Comparison of ENCODE assay signal across 17 cellular contexts in genomic region chr6:41090841-41091761, GRCh38. TPM values are rescaled to one million over a fixed set of nuclear protein-coding genes. Genes with fewer than 3 reads are reported as not detected.
DNase-seq lines count a peak whose midpoint lies in the region; ATAC-seq and TF ChIP-seq lines count a peak whose summit lies in the region.
"Had no signal": no experiment of that assay in that cellular context is flagged by ENCODE, and none has a peak within 500 bp of the region (broad histone marks: within the 10 kb centered on the region; RNA-seq: fewer than 3 reads in every experiment).

No MANE protein-coding gene starts in this region.

- no peak overlapping the region for H2BK15ac ChIP-seq in mesenchymal stem cell (ENCODE audit: low read depth, poor library complexity, severe bottlenecking)

- CTCF ChIA-PET in activated CD8-positive, alpha-beta T cell treated with anti-CD3 and anti-CD28 coated beads for 36 hours (lab: Charles Lee) = interaction anchor here (0.8 to 2.8 kb wide), 8 partner anchors 11 to 277 kb away, joined by 3 to 11 read pairs (median 6); no protein-coding TSS in a partner anchor
- CTCF ChIA-PET in activated CD8-positive, alpha-beta T cell treated with anti-CD3 and anti-CD28 coated beads, Interleukin-2, amount 10 ng/mL, durations not matched to agents 7 days and 5 days (lab: Charles Lee) = interaction anchor here (0.7 to 4.8 kb wide), 15 partner anchors 8 to 243 kb away, joined by 3 to 28 read pairs (median 6); partner anchors contain the start of gene NFYA
- CTCF ChIA-PET in A673 (lab: Charles Lee) = no interaction called here

- no peak overlapping the region for H3K14ac ChIP-seq in mesenchymal stem cell (ENCODE audit: low read length in 2 of 2)

- no peak overlapping the region for H2BK5ac ChIP-seq in mesenchymal stem cell (ENCODE audit: low read depth, low read length, poor library complexity, severe bottlenecking)

- intact Hi-C loops in activated CD8-positive, alpha-beta T cell treated with anti-CD3 and anti-CD28 coated beads for 36 hours (cut with micrococcal nuclease) = no loop called here
- intact Hi-C loops in A673 (cut with micrococcal nuclease; ENCODE audit: unreplicated experiment) = no loop called here

- H3K4me3 ChIP-seq in A673 (ENCODE audit: low read depth, low read length, poor library complexity, severe bottlenecking) (no peak overlapping the region), mesenchymal stem cell (ENCODE audit: insufficient read depth in 1 of 2, low read depth in 1 of 2, low read length in 2 of 2) (no peak overlapping the region)
- H3K4me3 ChIP-seq: PC-9 had no signal

- peaks cover 7% of the 10 kb centered on the region for H3K79me1 ChIP-seq in mesenchymal stem cell (replicated peaks; ENCODE audit: low read length, poor library complexity, severe bottlenecking)

- no TSS peak for BruUV-seq in A673 (replicated peaks; lab: Mats Ljungman, UMichigan)

- no peaks in the 10 kb centered on the region for H3K27me3 Mint-ChIP-seq in activated CD8-positive, alpha-beta T cell treated with anti-CD3 and anti-CD28 coated beads for 36 hours
- H3K27me3 Mint-ChIP-seq in activated CD8-positive, alpha-beta T cell treated with anti-CD3 and anti-CD28 coated beads, Interleukin-2, amount 10 ng/mL, durations not matched to agents 7 days and 5 days (ENCODE audit: low read depth) = no peaks in the 10 kb centered on the region

- no peaks in the 10 kb centered on the region for H3K9me3 ChIP-seq in A673 (ENCODE audit: low read depth, low read length, poor library complexity, severe bottlenecking)
- no peaks in the 10 kb centered on the region for H3K9me3 ChIP-seq in mesenchymal stem cell (ENCODE audit: control insufficient read depth, low read length)

- H3K27me3 ChIP-seq in A673 (replicated peaks; ENCODE audit: insufficient read depth, low read depth, low read length, poor library complexity) = no peaks in the 10 kb centered on the region
- no peaks in the 10 kb centered on the region for H3K27me3 ChIP-seq in mesenchymal stem cell (ENCODE audit: control insufficient read depth in 1 of 2, insufficient read depth in 1 of 2, low read length in 2 of 2)

- no peak for ATAC-seq in activated CD8-positive, alpha-beta T cell treated with anti-CD3 and anti-CD28 coated beads for 36 hours
- no peak for ATAC-seq in activated CD8-positive, alpha-beta T cell treated with anti-CD3 and anti-CD28 coated beads, Interleukin-2, amount 10 ng/mL, durations not matched to agents 7 days and 5 days
- ATAC-seq in GM21825 (IDR thresholded peaks at IDR 0.05; ENCODE audit: unreplicated experiment) (no peak), HG03280 (IDR thresholded peaks at IDR 0.05; ENCODE audit: unreplicated experiment) (no peak)

- no peak overlapping the region for H3K4me3 Mint-ChIP-seq in activated CD8-positive, alpha-beta T cell treated with anti-CD3 and anti-CD28 coated beads for 36 hours
- H3K4me3 Mint-ChIP-seq in activated CD8-positive, alpha-beta T cell treated with anti-CD3 and anti-CD28 coated beads, Interleukin-2, amount 10 ng/mL, durations not matched to agents 7 days and 5 days = no peak overlapping the region

- no peak overlapping the region for H4K8ac ChIP-seq in mesenchymal stem cell (ENCODE audit: low read length)

- H3K27ac Mint-ChIP-seq in activated CD8-positive, alpha-beta T cell treated with anti-CD3 and anti-CD28 coated beads for 36 hours = peak overlapping the region; percentile 13
- no peak overlapping the region for H3K27ac Mint-ChIP-seq in activated CD8-positive, alpha-beta T cell treated with anti-CD3 and anti-CD28 coated beads, Interleukin-2, amount 10 ng/mL, durations not matched to agents 7 days and 5 days

- H2AFZ ChIP-seq in mesenchymal stem cell (ENCODE audit: low read depth, low read length) = no peak overlapping the region
- H2AFZ ChIP-seq: PC-9 had no signal

- H3K36me3 ChIP-seq in A673 (ENCODE audit: insufficient read depth, low read length, poor library complexity, severe bottlenecking) (peaks cover 84% of the 10 kb centered on the region), mesenchymal stem cell (ENCODE audit: control insufficient read depth in 1 of 2, insufficient read depth in 2 of 2, low read depth in 1 of 2, low read length in 2 of 2) (peaks cover 19 to 89% of the 10 kb centered on the region in 2 experiments)

- H2BK120ac ChIP-seq in mesenchymal stem cell (ENCODE audit: low read depth, low read length) = no peak overlapping the region

- 67% methylated on average over 1 of the region's 1 CpG for WGBS in mesenchymal stem cell

- POLR2A ChIA-PET in activated CD8-positive, alpha-beta T cell treated with anti-CD3 and anti-CD28 coated beads for 36 hours (lab: Charles Lee) = interaction anchor here (0.8 to 1.2 kb wide), 3 partner anchors 52 to 228 kb away, joined by 3 to 4 read pairs (median 3); no protein-coding TSS in a partner anchor
- POLR2A ChIA-PET in activated CD8-positive, alpha-beta T cell treated with anti-CD3 and anti-CD28 coated beads, Interleukin-2, amount 10 ng/mL, durations not matched to agents 7 days and 5 days (lab: Charles Lee) = no interaction called here
- POLR2A ChIA-PET in A673 (lab: Charles Lee; ENCODE audit: low non-redundant PET) = no interaction called here

- H3K36me3 Mint-ChIP-seq in activated CD8-positive, alpha-beta T cell treated with anti-CD3 and anti-CD28 coated beads for 36 hours (ENCODE audit: low read depth) = peaks cover 51% of the 10 kb centered on the region
- H3K36me3 Mint-ChIP-seq in activated CD8-positive, alpha-beta T cell treated with anti-CD3 and anti-CD28 coated beads, Interleukin-2, amount 10 ng/mL, durations not matched to agents 7 days and 5 days (ENCODE audit: low read depth) = peaks cover 55% of the 10 kb centered on the region

- no peak overlapping the region for H4K91ac ChIP-seq in mesenchymal stem cell (ENCODE audit: low read length)

- no peak overlapping the region for H2BK12ac ChIP-seq in mesenchymal stem cell (ENCODE audit: low read length in 2 of 2)

- no peaks in the 10 kb centered on the region for H3K4me1 ChIP-seq in A673 (ENCODE audit: insufficient read depth, low read length, poor library complexity, severe bottlenecking)
- H3K4me1 ChIP-seq in mesenchymal stem cell (ENCODE audit: control insufficient read depth, insufficient read depth, low read depth, low read length) = peaks cover 4% of the 10 kb centered on the region

- H3K4me1 Mint-ChIP-seq in activated CD8-positive, alpha-beta T cell treated with anti-CD3 and anti-CD28 coated beads for 36 hours (ENCODE audit: low read depth) = no peaks in the 10 kb centered on the region
- H3K4me1 Mint-ChIP-seq in activated CD8-positive, alpha-beta T cell treated with anti-CD3 and anti-CD28 coated beads, Interleukin-2, amount 10 ng/mL, durations not matched to agents 7 days and 5 days (ENCODE audit: low read depth) = peaks cover 2% of the 10 kb centered on the region

- no peak overlapping the region for H3K18ac ChIP-seq in mesenchymal stem cell (ENCODE audit: low read depth in 1 of 2, low read length in 2 of 2)

- TF ChIP-seq CTCF in activated CD8-positive, alpha-beta T cell treated with anti-CD3 and anti-CD28 coated beads for 36 hours (IDR thresholded peaks at IDR 0.05) = no peak
- TF ChIP-seq CTCF in A673 (conservative IDR thresholded peaks at IDR 0.05; ENCODE audit: low read depth, low read length) (no peak), VCaP (conservative IDR thresholded peaks at IDR 0.05) (no peak)

- DNase-seq in activated CD8-positive, alpha-beta T cell treated with anti-CD3 and anti-CD28 coated beads for 36 hours = no peak
- DNase-seq in activated CD8-positive, alpha-beta T cell treated with anti-CD3 and anti-CD28 coated beads, Interleukin-2, amount 10 ng/mL, durations not matched to agents 7 days and 5 days = no peak
- DNase-seq in A673 (ENCODE audit: low spot score) = no peak
- DNase-seq in mesenchymal stem cell = no peak
- no peak for DNase-seq in iPS-NIHi11 (ENCODE audit: low spot score)
- DNase-seq: DMS79 treated with DMSO at 0.1 percent for 48 hours, NCI-H1436 treated with DMSO at 0.1 percent for 48 hours, NCI-H2029, NCI-H526, PC-9 had no signal

- H3K27ac ChIP-seq in A673 (ENCODE audit: low read depth, low read length, poor library complexity, severe bottlenecking) (peak overlapping the region; percentile 5), VCaP (peak overlapping the region; percentile 58), mesenchymal stem cell (ENCODE audit: low read length, poor library complexity, severe bottlenecking) (no peak overlapping the region)
- H3K27ac ChIP-seq: 22Rv1, PC-9 had no signal

- peak overlapping the region; percentile 44 for H2AK5ac ChIP-seq in mesenchymal stem cell (ENCODE audit: low read length, severe bottlenecking)

- H3K4me2 ChIP-seq in mesenchymal stem cell (ENCODE audit: low read length, poor library complexity, severe bottlenecking) = no peak overlapping the region
- H3K4me2 ChIP-seq: PC-9 had no signal

- H3K9me3 Mint-ChIP-seq in activated CD8-positive, alpha-beta T cell treated with anti-CD3 and anti-CD28 coated beads for 36 hours = no peaks in the 10 kb centered on the region
- no peaks in the 10 kb centered on the region for H3K9me3 Mint-ChIP-seq in activated CD8-positive, alpha-beta T cell treated with anti-CD3 and anti-CD28 coated beads, Interleukin-2, amount 10 ng/mL, durations not matched to agents 7 days and 5 days (ENCODE audit: insufficient read depth)

- H3K9ac ChIP-seq in mesenchymal stem cell (ENCODE audit: low read length) = peak overlapping the region; percentile 22

- no peak overlapping the region for H3K4ac ChIP-seq in mesenchymal stem cell (ENCODE audit: low read depth in 1 of 2, low read length in 2 of 2)

- no peak overlapping the region for H3K23ac ChIP-seq in mesenchymal stem cell (ENCODE audit: low read length in 2 of 2)

RNA-seq across cellular contexts. Expression of gene NFYA, which starts 18.3 kb away (rescaled TPM):
- total RNA-seq in activated CD8-positive, alpha-beta T cell treated with anti-CD3 and anti-CD28 coated beads for 36 hours = 10 to 100 TPM; 30.7 to 31.1 TPM
- 10 to 100 TPM; 32.3 to 32.5 TPM for total RNA-seq in activated CD8-positive, alpha-beta T cell treated with anti-CD3 and anti-CD28 coated beads, Interleukin-2, amount 10 ng/mL, durations not matched to agents 7 days and 5 days
- total RNA-seq in A673 (2021) = 38.8 and 45.4 TPM in 2 replicates
- 15.8 TPM for polyA plus RNA-seq in mesenchymal stem cell (2013, experiment 1 of 2)
- polyA plus RNA-seq in mesenchymal stem cell (2013, experiment 2 of 2) = 15.3 TPM

RNA-seq across cellular contexts. Expression of gene OARD1, which starts 18.9 kb away (rescaled TPM):
- 10 to 100 TPM; 45.8 to 48.4 TPM for total RNA-seq in activated CD8-positive, alpha-beta T cell treated with anti-CD3 and anti-CD28 coated beads for 36 hours
- total RNA-seq in activated CD8-positive, alpha-beta T cell treated with anti-CD3 and anti-CD28 coated beads, Interleukin-2, amount 10 ng/mL, durations not matched to agents 7 days and 5 days = 10 to 100 TPM; 30.2 to 31.9 TPM
- total RNA-seq in A673 (2021) = 27.3 and 30.4 TPM in 2 replicates
- 18.6 TPM for polyA plus RNA-seq in mesenchymal stem cell (2013, experiment 1 of 2)
- polyA plus RNA-seq in mesenchymal stem cell (2013, experiment 2 of 2) = 18.9 TPM

RNA-seq across cellular contexts. Expression of gene APOBEC2, which starts 38.1 kb away (rescaled TPM):
- total RNA-seq in activated CD8-positive, alpha-beta T cell treated with anti-CD3 and anti-CD28 coated beads for 36 hours = not detected
- not detected for total RNA-seq in activated CD8-positive, alpha-beta T cell treated with anti-CD3 and anti-CD28 coated beads, Interleukin-2, amount 10 ng/mL, durations not matched to agents 7 days and 5 days
- not detected in 2 replicates for total RNA-seq in A673 (2021)
- polyA plus RNA-seq in mesenchymal stem cell (2013, experiment 1 of 2) = not detected
- not detected for polyA plus RNA-seq in mesenchymal stem cell (2013, experiment 2 of 2)
- total RNA-seq: H1, MCF 10A, PC-9 had no signal
- polyA plus RNA-seq: AG04450, H1 had no signal

RNA-seq across cellular contexts. Expression of gene TSPO2, which starts 48.8 kb away (rescaled TPM):
- total RNA-seq in activated CD8-positive, alpha-beta T cell treated with anti-CD3 and anti-CD28 coated beads for 36 hours = not detected
- total RNA-seq in activated CD8-positive, alpha-beta T cell treated with anti-CD3 and anti-CD28 coated beads, Interleukin-2, amount 10 ng/mL, durations not matched to agents 7 days and 5 days = not detected
- not detected in 2 replicates for total RNA-seq in A673 (2021)
- not detected for polyA plus RNA-seq in mesenchymal stem cell (2013, experiment 1 of 2)
- polyA plus RNA-seq in mesenchymal stem cell (2013, experiment 2 of 2) = not detected
- total RNA-seq: H1, MCF 10A, PC-9 had no signal
- polyA plus RNA-seq: AG04450, H1 had no signal

RNA-seq across cellular contexts. Expression of gene UNC5CL, which starts 52.1 kb away (rescaled TPM):
- 1 to 10 TPM; 2.3 to 2.6 TPM for total RNA-seq in activated CD8-positive, alpha-beta T cell treated with anti-CD3 and anti-CD28 coated beads for 36 hours
- 1 to 10 TPM; 1.1 TPM for total RNA-seq in activated CD8-positive, alpha-beta T cell treated with anti-CD3 and anti-CD28 coated beads, Interleukin-2, amount 10 ng/mL, durations not matched to agents 7 days and 5 days
- 0.41 and 1.2 TPM in 2 replicates for total RNA-seq in A673 (2021)
- 0.11 TPM for polyA plus RNA-seq in mesenchymal stem cell (2013, experiment 1 of 2)
- polyA plus RNA-seq in mesenchymal stem cell (2013, experiment 2 of 2) = 0.08 TPM
